In the genomic region with DNA sequence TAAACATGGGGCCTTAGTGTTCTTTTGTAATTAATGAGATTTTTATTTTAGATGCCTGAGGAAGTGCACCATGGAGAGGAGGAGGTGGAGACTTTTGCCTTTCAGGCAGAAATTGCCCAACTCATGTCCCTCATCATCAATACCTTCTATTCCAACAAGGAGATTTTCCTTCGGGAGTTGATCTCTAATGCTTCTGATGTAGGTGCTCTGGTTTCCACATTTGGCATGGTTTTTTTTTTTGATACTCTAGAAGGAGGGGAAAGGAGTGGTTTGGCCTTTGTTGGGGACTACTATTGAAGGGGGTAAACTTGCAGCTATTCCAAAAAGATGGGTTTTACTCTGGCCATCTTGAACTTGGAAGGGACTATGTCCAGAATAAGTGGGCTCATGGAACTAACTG, we compare ENCODE assay signal across 9 cellular contexts. TPM values are rescaled to one million over a fixed set of nuclear protein-coding genes. Genes with fewer than 3 reads are reported as not detected.
DNase-seq lines count a peak whose midpoint lies in the region; ATAC-seq and TF ChIP-seq lines count a peak whose summit lies in the region.
"Had no signal": no experiment of that assay in that cellular context is flagged by ENCODE, and none has a peak within 500 bp of the region (broad histone marks: within the 10 kb centered on the region; RNA-seq: fewer than 3 reads in every experiment).

No MANE protein-coding gene starts in this region.

- TF ChIP-seq POLR2A in sigmoid colon (IDR thresholded peaks at IDR 0.05): no peak

- 20 to 32% methylated on average over 1 of the region's 1 CpG for WGBS in sigmoid colon, 2 donors

- H3K4me3 ChIP-seq in GM12865 (ENCODE audit: low read depth, low read length) (peak overlapping the region; percentile 70), fibroblast of pulmonary artery (replicated peaks; ENCODE audit: low read depth, low read length) (peak overlapping the region; percentile 100), sigmoid colon (peak overlapping the region; percentile 68 to 98 (median 82))

- intact Hi-C loops in sigmoid colon (cut with DNase I): no loop called here

- ATAC-seq in T-helper 17 cell: no peak

- no peak for TF ChIP-seq CTCF in GM12865 (IDR thresholded peaks at IDR 0.05; ENCODE audit: insufficient read depth, low read depth, low read length, missing control alignments)
- TF ChIP-seq CTCF in fibroblast of pulmonary artery (IDR thresholded peaks at IDR 0.05; ENCODE audit: low read length, missing control alignments): no peak
- TF ChIP-seq CTCF in sigmoid colon (IDR thresholded peaks at IDR 0.05): no peak

- peaks cover 30 to 49% (median 48%) of the 10 kb centered on the region in 4 donors for H3K36me3 ChIP-seq in sigmoid colon

- peak overlapping the region; percentile 100 for H3K27ac Mint-ChIP-seq in T-helper 17 cell

- no peaks in the 10 kb centered on the region for H3K9me3 ChIP-seq in T-helper 17 cell (ENCODE audit: control insufficient read depth, low read length, poor library complexity, severe bottlenecking)
- H3K9me3 ChIP-seq in sigmoid colon: no peaks in the 10 kb centered on the region

- H3K27me3 ChIP-seq in sigmoid colon: no peaks in the 10 kb centered on the region

- H3K4me3 Mint-ChIP-seq in T-helper 17 cell: peak overlapping the region; percentile 99

- H3K4me1 ChIP-seq in sigmoid colon: peaks cover 0 to 25% (median 24%) of the 10 kb centered on the region in 4 donors

- H3K27me3 Mint-ChIP-seq in T-helper 17 cell: peaks cover 6% of the 10 kb centered on the region

- TF ChIP-seq EP300 in sigmoid colon (IDR thresholded peaks at IDR 0.05): no peak

- H3K36me3 Mint-ChIP-seq in T-helper 17 cell (ENCODE audit: low read depth): peaks cover 15% of the 10 kb centered on the region

- no peak for DNase-seq in GM12865 (ENCODE audit: low read depth)
- no peak for DNase-seq in T-helper 17 cell
- DNase-seq in fibroblast of pulmonary artery (ENCODE audit: low read depth): no peak
- no peak for DNase-seq in sigmoid colon
- no peak for DNase-seq in pons (ENCODE audit: low spot score)
- no peak for DNase-seq in DMS 273 (lab: John Stamatoyannopoulos, UW; ENCODE audit: unreplicated experiment)
- no peak for DNase-seq in stimulated activated naive CD4-positive, alpha-beta T cell (lab: John Stamatoyannopoulos, UW)
- no peak for DNase-seq in NOMO-1 treated with dmso at 0.1 percent for 144 hours (lab: John Stamatoyannopoulos, UW; ENCODE audit: unreplicated experiment)
- DNase-seq: kidney glomerular epithelial cell had no signal

- H3K27ac ChIP-seq in sigmoid colon: peak overlapping the region; percentile 96 to 99 (median 96)

- H3K4me1 Mint-ChIP-seq in T-helper 17 cell: peaks cover 52% of the 10 kb centered on the region

RNA-seq across cellular contexts. Expression of gene HSP90AB1, which starts 1.7 kb away (rescaled TPM):
- 100 to 1,000 TPM; 454 to 478 TPM for total RNA-seq in T-helper 17 cell
- 100 to 1,000 TPM; 442 to 569 (median 518) TPM for total RNA-seq in sigmoid colon
- polyA plus RNA-seq in sigmoid colon: 100 to 1,000 TPM; 182 to 484 (median 320) TPM

RNA-seq across cellular contexts. Expression of gene SLC35B2, which starts 8.7 kb away (rescaled TPM):
- 10 to 100 TPM; 14.7 to 15.2 TPM for total RNA-seq in T-helper 17 cell
- 10 to 100 TPM; 25.3 to 28.8 (median 27.2) TPM for total RNA-seq in sigmoid colon
- polyA plus RNA-seq in sigmoid colon: 10 to 100 TPM in 1 of 3 donors, 1 to 10 TPM in 2; 7.2 to 36.9 (median 7.9) TPM

RNA-seq across cellular contexts. Expression of gene NFKBIE, which starts 16.8 kb away (rescaled TPM):
- total RNA-seq in T-helper 17 cell (10 to 100 TPM; 59.2 to 62.8 TPM), sigmoid colon (10 to 100 TPM in 1 of 4 donors, 1 to 10 TPM in 3; 4.7 to 13.6 (median 8.4) TPM)
- 10 to 100 TPM in 2 of 3 donors, 1 to 10 TPM in 1; 8.4 to 16.2 (median 13.4) TPM for polyA plus RNA-seq in sigmoid colon

RNA-seq across cellular contexts. Expression of gene TMEM151B, which starts 21.7 kb away (rescaled TPM):
- total RNA-seq in T-helper 17 cell (not detected), sigmoid colon (1 to 10 TPM in 1 of 4 donors, under 1 TPM in 3; 0.16 to 1.1 (median 0.68) TPM)
- under 1 TPM in 1 of 3 donors, not detected in 2; 0.63 TPM for polyA plus RNA-seq in sigmoid colon

RNA-seq across cellular contexts. Expression of gene SLC29A1, which starts 25.2 kb away (rescaled TPM):
- total RNA-seq in T-helper 17 cell: 1 to 10 TPM; 1.4 to 3.4 TPM
- total RNA-seq in sigmoid colon: 100 to 1,000 TPM; 147 to 195 (median 180) TPM
- 10 to 100 TPM in 2 of 3 donors, 1 to 10 TPM in 1; 4.2 to 24.8 (median 10.8) TPM for polyA plus RNA-seq in sigmoid colon

Comparison
In these comparisons a context has a peak if more than half of its experiments do, and no peak if none do; other contexts are left out.
1. RNA of gene NFKBIE, which starts 16.8 kb away (total RNA-seq): 59.2 to 62.8 TPM in T-helper 17 cell; 4.7 to 13.6 TPM in sigmoid colon; every median in the first group is over 4 times any median in the second.
2. Peak in every context shown above with its lines, with median percentiles within 50 percentile points of each other: H3K4me3 ChIP-seq.